In genomic region chr11:102112654-102112926, GRCh38 we compare ENCODE assay signal across 1 cellular context.
TF ChIP-seq lines count a peak whose summit lies in the region.

No MANE protein-coding gene starts in this region.

TF ChIP-seq in GM23338, 12 proteins besides CTCF, POLR2A, EP300 and RAD21 (continued from another document):
- TF ChIP-seq, protein P1, sequence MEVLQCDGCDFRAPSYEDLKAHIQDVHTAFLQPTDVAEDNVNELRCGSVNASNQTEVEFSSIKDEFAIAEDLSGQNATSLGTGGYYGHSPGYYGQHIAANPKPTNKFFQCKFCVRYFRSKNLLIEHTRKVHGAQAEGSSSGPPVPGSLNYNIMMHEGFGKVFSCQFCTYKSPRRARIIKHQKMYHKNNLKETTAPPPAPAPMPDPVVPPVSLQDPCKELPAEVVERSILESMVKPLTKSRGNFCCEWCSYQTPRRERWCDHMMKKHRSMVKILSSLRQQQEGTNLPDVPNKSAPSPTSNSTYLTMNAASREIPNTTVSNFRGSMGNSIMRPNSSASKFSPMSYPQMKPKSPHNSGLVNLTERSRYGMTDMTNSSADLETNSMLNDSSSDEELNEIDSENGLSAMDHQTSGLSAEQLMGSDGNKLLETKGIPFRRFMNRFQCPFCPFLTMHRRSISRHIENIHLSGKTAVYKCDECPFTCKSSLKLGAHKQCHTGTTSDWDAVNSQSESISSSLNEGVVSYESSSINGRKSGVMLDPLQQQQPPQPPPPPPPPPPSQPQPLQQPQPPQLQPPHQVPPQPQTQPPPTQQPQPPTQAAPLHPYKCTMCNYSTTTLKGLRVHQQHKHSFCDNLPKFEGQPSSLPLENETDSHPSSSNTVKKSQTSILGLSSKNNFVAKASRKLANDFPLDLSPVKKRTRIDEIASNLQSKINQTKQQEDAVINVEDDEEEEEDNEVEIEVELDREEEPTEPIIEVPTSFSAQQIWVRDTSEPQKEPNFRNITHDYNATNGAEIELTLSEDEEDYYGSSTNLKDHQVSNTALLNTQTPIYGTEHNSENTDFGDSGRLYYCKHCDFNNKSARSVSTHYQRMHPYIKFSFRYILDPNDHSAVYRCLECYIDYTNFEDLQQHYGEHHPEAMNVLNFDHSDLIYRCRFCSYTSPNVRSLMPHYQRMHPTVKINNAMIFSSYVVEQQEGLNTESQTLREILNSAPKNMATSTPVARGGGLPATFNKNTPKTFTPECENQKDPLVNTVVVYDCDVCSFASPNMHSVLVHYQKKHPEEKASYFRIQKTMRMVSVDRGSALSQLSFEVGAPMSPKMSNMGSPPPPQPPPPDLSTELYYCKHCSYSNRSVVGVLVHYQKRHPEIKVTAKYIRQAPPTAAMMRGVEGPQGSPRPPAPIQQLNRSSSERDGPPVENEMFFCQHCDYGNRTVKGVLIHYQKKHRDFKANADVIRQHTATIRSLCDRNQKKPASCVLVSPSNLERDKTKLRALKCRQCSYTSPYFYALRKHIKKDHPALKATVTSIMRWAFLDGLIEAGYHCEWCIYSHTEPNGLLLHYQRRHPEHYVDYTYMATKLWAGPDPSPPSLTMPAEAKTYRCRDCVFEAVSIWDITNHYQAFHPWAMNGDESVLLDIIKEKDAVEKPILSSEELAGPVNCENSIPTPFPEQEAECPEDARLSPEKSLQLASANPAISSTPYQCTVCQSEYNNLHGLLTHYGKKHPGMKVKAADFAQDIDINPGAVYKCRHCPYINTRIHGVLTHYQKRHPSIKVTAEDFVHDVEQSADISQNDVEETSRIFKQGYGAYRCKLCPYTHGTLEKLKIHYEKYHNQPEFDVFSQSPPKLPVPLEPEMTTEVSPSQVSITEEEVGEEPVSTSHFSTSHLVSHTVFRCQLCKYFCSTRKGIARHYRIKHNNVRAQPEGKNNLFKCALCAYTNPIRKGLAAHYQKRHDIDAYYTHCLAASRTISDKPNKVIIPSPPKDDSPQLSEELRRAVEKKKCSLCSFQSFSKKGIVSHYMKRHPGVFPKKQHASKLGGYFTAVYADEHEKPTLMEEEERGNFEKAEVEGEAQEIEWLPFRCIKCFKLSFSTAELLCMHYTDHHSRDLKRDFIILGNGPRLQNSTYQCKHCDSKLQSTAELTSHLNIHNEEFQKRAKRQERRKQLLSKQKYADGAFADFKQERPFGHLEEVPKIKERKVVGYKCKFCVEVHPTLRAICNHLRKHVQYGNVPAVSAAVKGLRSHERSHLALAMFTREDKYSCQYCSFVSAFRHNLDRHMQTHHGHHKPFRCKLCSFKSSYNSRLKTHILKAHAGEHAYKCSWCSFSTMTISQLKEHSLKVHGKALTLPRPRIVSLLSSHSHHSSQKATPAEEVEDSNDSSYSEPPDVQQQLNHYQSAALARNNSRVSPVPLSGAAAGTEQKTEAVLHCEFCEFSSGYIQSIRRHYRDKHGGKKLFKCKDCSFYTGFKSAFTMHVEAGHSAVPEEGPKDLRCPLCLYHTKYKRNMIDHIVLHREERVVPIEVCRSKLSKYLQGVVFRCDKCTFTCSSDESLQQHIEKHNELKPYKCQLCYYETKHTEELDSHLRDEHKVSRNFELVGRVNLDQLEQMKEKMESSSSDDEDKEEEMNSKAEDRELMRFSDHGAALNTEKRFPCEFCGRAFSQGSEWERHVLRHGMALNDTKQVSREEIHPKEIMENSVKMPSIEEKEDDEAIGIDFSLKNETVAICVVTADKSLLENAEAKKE (CRISPR knock-in tag; IDR thresholded peaks at IDR 0.05), result no peak
- no peak for TF ChIP-seq STAT1 (IDR thresholded peaks at IDR 0.05; ENCODE audit: unreplicated experiment)
